ENCODE assay signal across 1 cellular context in the genomic region with DNA sequence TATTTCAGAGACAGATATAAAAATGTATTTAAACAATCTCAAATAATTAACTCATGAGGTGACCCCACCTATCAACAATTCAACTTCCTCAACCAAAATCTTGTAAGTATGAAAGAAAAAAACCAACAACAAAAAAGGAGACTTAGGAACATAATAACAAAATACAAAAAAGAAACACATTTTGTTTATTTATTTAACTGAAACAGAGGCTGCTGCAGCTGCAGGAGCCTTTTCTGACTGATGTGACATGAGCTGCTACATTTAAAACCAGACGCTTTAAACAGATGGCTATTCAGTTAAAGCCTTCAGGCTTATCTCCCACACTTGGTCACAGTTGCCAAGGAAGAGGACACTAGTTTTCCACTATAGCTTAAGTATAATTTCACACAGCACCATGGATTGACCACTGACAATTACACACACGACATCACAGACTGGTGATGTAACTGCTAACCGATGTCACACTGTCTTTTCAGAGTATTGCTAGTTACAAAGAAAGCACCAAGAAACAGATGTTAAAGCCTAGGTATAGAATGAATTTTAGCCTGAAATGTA.
TF ChIP-seq lines count a peak whose summit lies in the region.

No MANE protein-coding gene starts in this region.

TF ChIP-seq in K562, 482 proteins besides CTCF, POLR2A, EP300 and RAD21 (continued from another document and continues in another):
- TF ChIP-seq, protein P1, sequence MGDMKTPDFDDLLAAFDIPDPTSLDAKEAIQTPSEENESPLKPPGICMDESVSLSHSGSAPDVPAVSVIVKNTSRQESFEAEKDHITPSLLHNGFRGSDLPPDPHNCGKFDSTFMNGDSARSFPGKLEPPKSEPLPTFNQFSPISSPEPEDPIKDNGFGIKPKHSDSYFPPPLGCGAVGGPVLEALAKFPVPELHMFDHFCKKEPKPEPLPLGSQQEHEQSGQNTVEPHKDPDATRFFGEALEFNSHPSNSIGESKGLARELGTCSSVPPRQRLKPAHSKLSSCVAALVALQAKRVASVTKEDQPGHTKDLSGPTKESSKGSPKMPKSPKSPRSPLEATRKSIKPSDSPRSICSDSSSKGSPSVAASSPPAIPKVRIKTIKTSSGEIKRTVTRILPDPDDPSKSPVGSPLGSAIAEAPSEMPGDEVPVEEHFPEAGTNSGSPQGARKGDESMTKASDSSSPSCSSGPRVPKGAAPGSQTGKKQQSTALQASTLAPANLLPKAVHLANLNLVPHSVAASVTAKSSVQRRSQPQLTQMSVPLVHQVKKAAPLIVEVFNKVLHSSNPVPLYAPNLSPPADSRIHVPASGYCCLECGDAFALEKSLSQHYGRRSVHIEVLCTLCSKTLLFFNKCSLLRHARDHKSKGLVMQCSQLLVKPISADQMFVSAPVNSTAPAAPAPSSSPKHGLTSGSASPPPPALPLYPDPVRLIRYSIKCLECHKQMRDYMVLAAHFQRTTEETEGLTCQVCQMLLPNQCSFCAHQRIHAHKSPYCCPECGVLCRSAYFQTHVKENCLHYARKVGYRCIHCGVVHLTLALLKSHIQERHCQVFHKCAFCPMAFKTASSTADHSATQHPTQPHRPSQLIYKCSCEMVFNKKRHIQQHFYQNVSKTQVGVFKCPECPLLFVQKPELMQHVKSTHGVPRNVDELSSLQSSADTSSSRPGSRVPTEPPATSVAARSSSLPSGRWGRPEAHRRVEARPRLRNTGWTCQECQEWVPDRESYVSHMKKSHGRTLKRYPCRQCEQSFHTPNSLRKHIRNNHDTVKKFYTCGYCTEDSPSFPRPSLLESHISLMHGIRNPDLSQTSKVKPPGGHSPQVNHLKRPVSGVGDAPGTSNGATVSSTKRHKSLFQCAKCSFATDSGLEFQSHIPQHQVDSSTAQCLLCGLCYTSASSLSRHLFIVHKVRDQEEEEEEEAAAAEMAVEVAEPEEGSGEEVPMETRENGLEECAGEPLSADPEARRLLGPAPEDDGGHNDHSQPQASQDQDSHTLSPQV (IDR thresholded peaks at IDR 0.05): peak; percentile 38; the same call in 1 of the 2 replicates
- TF ChIP-seq CTBP1 (IDR thresholded peaks at IDR 0.05; ENCODE audit: borderline replicate concordance): no peak
- TF ChIP-seq, protein P2, sequence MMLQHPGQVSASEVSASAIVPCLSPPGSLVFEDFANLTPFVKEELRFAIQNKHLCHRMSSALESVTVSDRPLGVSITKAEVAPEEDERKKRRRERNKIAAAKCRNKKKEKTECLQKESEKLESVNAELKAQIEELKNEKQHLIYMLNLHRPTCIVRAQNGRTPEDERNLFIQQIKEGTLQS (IDR thresholded peaks at IDR 0.05): peak; percentile 83
- TF ChIP-seq, protein P2 (CRISPR knock-in tag; conservative IDR thresholded peaks at IDR 0.05): no peak
- 0 out of 2 replicates have a peak, but pooled peaks have one; percentile 31 for TF ChIP-seq SMAD4 (CRISPR knock-in tag; conservative IDR thresholded peaks at IDR 0.05)
- peak; percentile 61 for TF ChIP-seq MEIS2 (IDR thresholded peaks at IDR 0.05; ENCODE audit: partially characterized antibody)
- TF ChIP-seq JUN (IDR thresholded peaks at IDR 0.05; ENCODE audit: borderline replicate concordance, low read depth, low read length): peak; percentile 12; the same call in 1 of the 2 replicates
- TF ChIP-seq JUN (CRISPR knock-in tag; IDR thresholded peaks at IDR 0.05; ENCODE audit: borderline replicate concordance): no peak
- TF ChIP-seq, protein P3, sequence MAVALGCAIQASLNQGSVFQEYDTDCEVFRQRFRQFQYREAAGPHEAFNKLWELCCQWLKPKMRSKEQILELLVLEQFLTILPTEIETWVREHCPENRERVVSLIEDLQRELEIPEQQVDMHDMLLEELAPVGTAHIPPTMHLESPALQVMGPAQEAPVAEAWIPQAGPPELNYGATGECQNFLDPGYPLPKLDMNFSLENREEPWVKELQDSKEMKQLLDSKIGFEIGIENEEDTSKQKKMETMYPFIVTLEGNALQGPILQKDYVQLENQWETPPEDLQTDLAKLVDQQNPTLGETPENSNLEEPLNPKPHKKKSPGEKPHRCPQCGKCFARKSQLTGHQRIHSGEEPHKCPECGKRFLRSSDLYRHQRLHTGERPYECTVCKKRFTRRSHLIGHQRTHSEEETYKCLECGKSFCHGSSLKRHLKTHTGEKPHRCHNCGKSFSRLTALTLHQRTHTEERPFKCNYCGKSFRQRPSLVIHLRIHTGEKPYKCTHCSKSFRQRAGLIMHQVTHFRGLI (CRISPR knock-in tag; IDR thresholded peaks at IDR 0.05): no peak
- TF ChIP-seq, protein P4, sequence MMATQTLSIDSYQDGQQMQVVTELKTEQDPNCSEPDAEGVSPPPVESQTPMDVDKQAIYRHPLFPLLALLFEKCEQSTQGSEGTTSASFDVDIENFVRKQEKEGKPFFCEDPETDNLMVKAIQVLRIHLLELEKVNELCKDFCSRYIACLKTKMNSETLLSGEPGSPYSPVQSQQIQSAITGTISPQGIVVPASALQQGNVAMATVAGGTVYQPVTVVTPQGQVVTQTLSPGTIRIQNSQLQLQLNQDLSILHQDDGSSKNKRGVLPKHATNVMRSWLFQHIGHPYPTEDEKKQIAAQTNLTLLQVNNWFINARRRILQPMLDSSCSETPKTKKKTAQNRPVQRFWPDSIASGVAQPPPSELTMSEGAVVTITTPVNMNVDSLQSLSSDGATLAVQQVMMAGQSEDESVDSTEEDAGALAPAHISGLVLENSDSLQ (IDR thresholded peaks at IDR 0.05): peak; percentile 43; the same call in 1 of the 2 replicates
- TF ChIP-seq ILK (tag; IDR thresholded peaks at IDR 0.05; ENCODE audit: borderline replicate concordance, low read depth): no peak
- peak; percentile 73 for TF ChIP-seq TCF3 (CRISPR knock-in tag; IDR thresholded peaks at IDR 0.05)
- TF ChIP-seq, protein P5, sequence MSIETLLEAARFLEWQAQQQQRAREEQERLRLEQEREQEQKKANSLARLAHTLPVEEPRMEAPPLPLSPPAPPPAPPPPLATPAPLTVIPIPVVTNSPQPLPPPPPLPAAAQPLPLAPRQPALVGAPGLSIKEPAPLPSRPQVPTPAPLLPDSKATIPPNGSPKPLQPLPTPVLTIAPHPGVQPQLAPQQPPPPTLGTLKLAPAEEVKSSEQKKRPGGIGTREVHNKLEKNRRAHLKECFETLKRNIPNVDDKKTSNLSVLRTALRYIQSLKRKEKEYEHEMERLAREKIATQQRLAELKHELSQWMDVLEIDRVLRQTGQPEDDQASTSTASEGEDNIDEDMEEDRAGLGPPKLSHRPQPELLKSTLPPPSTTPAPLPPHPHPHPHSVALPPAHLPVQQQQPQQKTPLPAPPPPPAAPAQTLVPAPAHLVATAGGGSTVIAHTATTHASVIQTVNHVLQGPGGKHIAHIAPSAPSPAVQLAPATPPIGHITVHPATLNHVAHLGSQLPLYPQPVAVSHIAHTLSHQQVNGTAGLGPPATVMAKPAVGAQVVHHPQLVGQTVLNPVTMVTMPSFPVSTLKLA (conservative IDR thresholded peaks at IDR 0.05): peak; percentile 32 to 39; a peak in 1 of 4 replicates
- 0 out of 4 replicates have a peak, but pooled peaks of 1 of the 2 experiments have one; percentile 13 for TF ChIP-seq HDAC1 (IDR thresholded peaks at IDR 0.05)
- no peak for TF ChIP-seq SMAD1 (IDR thresholded peaks at IDR 0.05; ENCODE audit: low read depth, low read length, partially characterized antibody)
- TF ChIP-seq HDAC8 (tag; IDR thresholded peaks at IDR 0.05): no peak
- TF ChIP-seq TAL1 (IDR thresholded peaks at IDR 0.05): peak; percentile 52; the same call in 1 of the 2 replicates
- TF ChIP-seq CEBPB (tag; IDR thresholded peaks at IDR 0.05): no peak
- TF ChIP-seq ZNF324 (CRISPR knock-in tag; IDR thresholded peaks at IDR 0.05): no peak
- TF ChIP-seq, protein P6, sequence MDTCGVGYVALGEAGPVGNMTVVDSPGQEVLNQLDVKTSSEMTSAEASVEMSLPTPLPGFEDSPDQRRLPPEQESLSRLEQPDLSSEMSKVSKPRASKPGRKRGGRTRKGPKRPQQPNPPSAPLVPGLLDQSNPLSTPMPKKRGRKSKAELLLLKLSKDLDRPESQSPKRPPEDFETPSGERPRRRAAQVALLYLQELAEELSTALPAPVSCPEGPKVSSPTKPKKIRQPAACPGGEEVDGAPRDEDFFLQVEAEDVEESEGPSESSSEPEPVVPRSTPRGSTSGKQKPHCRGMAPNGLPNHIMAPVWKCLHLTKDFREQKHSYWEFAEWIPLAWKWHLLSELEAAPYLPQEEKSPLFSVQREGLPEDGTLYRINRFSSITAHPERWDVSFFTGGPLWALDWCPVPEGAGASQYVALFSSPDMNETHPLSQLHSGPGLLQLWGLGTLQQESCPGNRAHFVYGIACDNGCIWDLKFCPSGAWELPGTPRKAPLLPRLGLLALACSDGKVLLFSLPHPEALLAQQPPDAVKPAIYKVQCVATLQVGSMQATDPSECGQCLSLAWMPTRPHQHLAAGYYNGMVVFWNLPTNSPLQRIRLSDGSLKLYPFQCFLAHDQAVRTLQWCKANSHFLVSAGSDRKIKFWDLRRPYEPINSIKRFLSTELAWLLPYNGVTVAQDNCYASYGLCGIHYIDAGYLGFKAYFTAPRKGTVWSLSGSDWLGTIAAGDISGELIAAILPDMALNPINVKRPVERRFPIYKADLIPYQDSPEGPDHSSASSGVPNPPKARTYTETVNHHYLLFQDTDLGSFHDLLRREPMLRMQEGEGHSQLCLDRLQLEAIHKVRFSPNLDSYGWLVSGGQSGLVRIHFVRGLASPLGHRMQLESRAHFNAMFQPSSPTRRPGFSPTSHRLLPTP (IDR thresholded peaks at IDR 0.05; ENCODE audit: borderline replicate concordance, extremely low read depth, insufficient read length): no peak
- TF ChIP-seq EP400 (IDR thresholded peaks at IDR 0.05): peak; percentile 17; the same call in 1 of the 2 replicates
- TF ChIP-seq JUND (IDR thresholded peaks at IDR 0.05; ENCODE audit: borderline replicate concordance, low read depth, low read length): no peak
- peak; percentile 24; the same call in 1 of the 3 replicates for TF ChIP-seq JUND (tag; IDR thresholded peaks at IDR 0.05; ENCODE audit: borderline replicate concordance, low read depth, low read length)
- TF ChIP-seq RFX5 (IDR thresholded peaks at IDR 0.05; ENCODE audit: low read depth, low read length): peak; percentile 63; the same call in 1 of the 2 replicates
- peak; percentile 82 for TF ChIP-seq RFX1 (IDR thresholded peaks at IDR 0.05)
- peak; percentile 60 for TF ChIP-seq CREB1 (IDR thresholded peaks at IDR 0.05)
- no peak; the same call in 1 of the 2 replicates for TF ChIP-seq CREB1 (CRISPR knock-in tag; IDR thresholded peaks at IDR 0.05)
- peak; percentile 79 for TF ChIP-seq CBFA2T3 (IDR thresholded peaks at IDR 0.05)
- TF ChIP-seq POLR2AphosphoS5 (IDR thresholded peaks at IDR 0.05; ENCODE audit: control insufficient read depth, insufficient read depth, low read depth, low read length): peak; percentile 47; the same call in 1 of the 2 replicates
- peak; percentile 73 for TF ChIP-seq FOXM1 (IDR thresholded peaks at IDR 0.05; ENCODE audit: low read depth)
- no peak for TF ChIP-seq FOXM1 (CRISPR knock-in tag; IDR thresholded peaks at IDR 0.05; ENCODE audit: low read depth)
- no peak for TF ChIP-seq ATF1 (CRISPR knock-in tag; IDR thresholded peaks at IDR 0.05)
- peak; percentile 57; the same call in 1 of the 2 replicates for TF ChIP-seq ATF1 (tag; IDR thresholded peaks at IDR 0.05)
- TF ChIP-seq, protein P7, sequence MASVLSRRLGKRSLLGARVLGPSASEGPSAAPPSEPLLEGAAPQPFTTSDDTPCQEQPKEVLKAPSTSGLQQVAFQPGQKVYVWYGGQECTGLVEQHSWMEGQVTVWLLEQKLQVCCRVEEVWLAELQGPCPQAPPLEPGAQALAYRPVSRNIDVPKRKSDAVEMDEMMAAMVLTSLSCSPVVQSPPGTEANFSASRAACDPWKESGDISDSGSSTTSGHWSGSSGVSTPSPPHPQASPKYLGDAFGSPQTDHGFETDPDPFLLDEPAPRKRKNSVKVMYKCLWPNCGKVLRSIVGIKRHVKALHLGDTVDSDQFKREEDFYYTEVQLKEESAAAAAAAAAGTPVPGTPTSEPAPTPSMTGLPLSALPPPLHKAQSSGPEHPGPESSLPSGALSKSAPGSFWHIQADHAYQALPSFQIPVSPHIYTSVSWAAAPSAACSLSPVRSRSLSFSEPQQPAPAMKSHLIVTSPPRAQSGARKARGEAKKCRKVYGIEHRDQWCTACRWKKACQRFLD (CRISPR knock-in tag; IDR thresholded peaks at IDR 0.05): no peak
- no peak for TF ChIP-seq ZNF76 (CRISPR knock-in tag; IDR thresholded peaks at IDR 0.05; ENCODE audit: borderline replicate concordance)
- TF ChIP-seq NCOR1 (IDR thresholded peaks at IDR 0.05): peak; percentile 53
- TF ChIP-seq TEAD4 (IDR thresholded peaks at IDR 0.05; ENCODE audit: low read length): peak; percentile 70
- TF ChIP-seq TEAD4 (CRISPR knock-in tag; IDR thresholded peaks at IDR 0.05; ENCODE audit: borderline replicate concordance): no peak
- peak; percentile 31 for TF ChIP-seq BRD9 (IDR thresholded peaks at IDR 0.05; ENCODE audit: low read depth, partially characterized antibody)
- TF ChIP-seq GATA2 (CRISPR knock-in tag; IDR thresholded peaks at IDR 0.05): peak; percentile 57
- no peak for TF ChIP-seq PURB (CRISPR knock-in tag; IDR thresholded peaks at IDR 0.05; ENCODE audit: low read depth)
- no peak for TF ChIP-seq DNMT1 (IDR thresholded peaks at IDR 0.05)
- TF ChIP-seq SRSF1 (IDR thresholded peaks at IDR 0.05; ENCODE audit: low read depth, low read length): no peak
- TF ChIP-seq CBFA2T2 (conservative IDR thresholded peaks at IDR 0.05): peak; percentile 60
- TF ChIP-seq, protein P8, sequence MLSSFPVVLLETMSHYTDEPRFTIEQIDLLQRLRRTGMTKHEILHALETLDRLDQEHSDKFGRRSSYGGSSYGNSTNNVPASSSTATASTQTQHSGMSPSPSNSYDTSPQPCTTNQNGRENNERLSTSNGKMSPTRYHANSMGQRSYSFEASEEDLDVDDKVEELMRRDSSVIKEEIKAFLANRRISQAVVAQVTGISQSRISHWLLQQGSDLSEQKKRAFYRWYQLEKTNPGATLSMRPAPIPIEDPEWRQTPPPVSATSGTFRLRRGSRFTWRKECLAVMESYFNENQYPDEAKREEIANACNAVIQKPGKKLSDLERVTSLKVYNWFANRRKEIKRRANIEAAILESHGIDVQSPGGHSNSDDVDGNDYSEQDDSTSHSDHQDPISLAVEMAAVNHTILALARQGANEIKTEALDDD (IDR thresholded peaks at IDR 0.05): peak; percentile 87
- peak; percentile 64 for TF ChIP-seq ARID1B (IDR thresholded peaks at IDR 0.05)
- no peak for TF ChIP-seq ZNF24 (IDR thresholded peaks at IDR 0.05)
- TF ChIP-seq GABPB1 (CRISPR knock-in tag; IDR thresholded peaks at IDR 0.05): 0 out of 2 replicates have a peak, but pooled peaks have one; percentile 20
- peak; percentile 57; the same call in 1 of the 2 replicates for TF ChIP-seq MYBL2 (IDR thresholded peaks at IDR 0.05; ENCODE audit: low read depth)
- no peak for TF ChIP-seq MYBL2 (CRISPR knock-in tag; IDR thresholded peaks at IDR 0.05; ENCODE audit: borderline replicate concordance)
